26 cellular contexts compared by ENCODE assay signal in genomic region chr2:228798931-228799588, GRCh38.
A peak's percentile ranks its signal among the peaks of the same experiment; 100 is the strongest.
DNase-seq lines count a peak whose midpoint lies in the region; ATAC-seq, FAIRE-seq and TF ChIP-seq lines count a peak whose summit lies in the region.
"Had no signal": no experiment of that assay in that cellular context is flagged by ENCODE, and none has a peak within 500 bp of the region (broad histone marks: within the 10 kb centered on the region; RNA-seq: fewer than 3 reads in every experiment).

No MANE protein-coding gene starts in this region.

- H3K4me1 ChIP-seq in A673 (ENCODE audit: insufficient read depth, low read length, poor library complexity, severe bottlenecking) (no peaks in the 10 kb centered on the region), pancreas (no peaks in the 10 kb centered on the region), right lobe of liver (no peaks in the 10 kb centered on the region), right atrium auricular region (no peaks in the 10 kb centered on the region)
- H3K4me1 ChIP-seq: SJSA1 had no signal

- H3K27ac ChIP-seq in A673 (ENCODE audit: low read depth, low read length, poor library complexity, severe bottlenecking) (no peak overlapping the region), pancreas (peak overlapping the region in 1 of 4 donors; percentile 20), right lobe of liver (no peak overlapping the region), right atrium auricular region (no peak overlapping the region)
- H3K27ac ChIP-seq: 22Rv1, C4-2B, HL-60, SJSA1 had no signal

- no peaks in the 10 kb centered on the region for H3K9me3 ChIP-seq in A673 (ENCODE audit: low read depth, low read length, poor library complexity, severe bottlenecking)
- H3K9me3 ChIP-seq in pancreas: no peaks in the 10 kb centered on the region
- H3K9me3 ChIP-seq in right lobe of liver: no peaks in the 10 kb centered on the region
- H3K9me3 ChIP-seq in right atrium auricular region: no peaks in the 10 kb centered on the region

- H3K27me3 ChIP-seq in A673 (replicated peaks; ENCODE audit: insufficient read depth, low read depth, low read length, poor library complexity): no peaks in the 10 kb centered on the region
- no peaks in the 10 kb centered on the region for H3K27me3 ChIP-seq in pancreas
- H3K27me3 ChIP-seq in right lobe of liver: no peaks in the 10 kb centered on the region
- H3K27me3 ChIP-seq in right atrium auricular region: no peaks in the 10 kb centered on the region
- H3K27me3 ChIP-seq: SJSA1 had no signal

- 12 to 13% methylated on average over 7 of the region's 7 CpGs for whole genome bisulfite sequencing in pancreas, 2 donors
- 68% methylated on average over 7 of the region's 7 CpGs for WGBS in right lobe of liver (ENCODE audit: insufficient coverage, low coverage, low lambda C conversion rate, missing lambda C conversion rate)

- no TSS peak for BruUV-seq in A673 (replicated peaks; lab: Mats Ljungman, UMichigan)

- intact Hi-C loops in A673 (cut with micrococcal nuclease; ENCODE audit: unreplicated experiment): no loop called here
- intact Hi-C loops in pancreas (cut with DNase I): no loop called here
- intact Hi-C loops in right lobe of liver (cut with DNase I): no loop called here

- TF ChIP-seq POLR2A in right lobe of liver (IDR thresholded peaks at IDR 0.05): no peak

- CTCF ChIA-PET in A673 (lab: Charles Lee): no interaction called here

- H3K4me3 ChIP-seq in A673 (ENCODE audit: low read depth, low read length, poor library complexity, severe bottlenecking): no peak overlapping the region
- H3K4me3 ChIP-seq in fibroblast of villous mesenchyme (ENCODE audit: low read depth, low read length): no peak overlapping the region
- H3K4me3 ChIP-seq in pancreas: no peak overlapping the region
- no peak overlapping the region for H3K4me3 ChIP-seq in right lobe of liver
- no peak overlapping the region for H3K4me3 ChIP-seq in right atrium auricular region
- H3K4me3 ChIP-seq: SJSA1 had no signal

- POLR2A ChIA-PET in A673 (lab: Charles Lee; ENCODE audit: low non-redundant PET): no interaction called here

- TF ChIP-seq CTCF in A673 (conservative IDR thresholded peaks at IDR 0.05; ENCODE audit: low read depth, low read length) (no peak), fibroblast of villous mesenchyme (IDR thresholded peaks at IDR 0.05; ENCODE audit: insufficient read depth, low read depth, low read length) (no peak), pancreas (IDR thresholded peaks at IDR 0.05) (no peak), right lobe of liver (IDR thresholded peaks at IDR 0.05) (no peak), right atrium auricular region (IDR thresholded peaks at IDR 0.05) (no peak)

- FAIRE-seq in pancreas (lab: Jason Lieb, UNC): no peak
- FAIRE-seq: G401.6, GM18507 had no signal

- ATAC-seq in pancreas (peak in 3 of 4 donors; percentile 54 to 73 (median 72)), right lobe of liver (no peak)
- ATAC-seq: Panc1 had no signal

- H3K36me3 ChIP-seq in A673 (ENCODE audit: insufficient read depth, low read length, poor library complexity, severe bottlenecking) (no peaks in the 10 kb centered on the region), pancreas (no peaks in the 10 kb centered on the region), right lobe of liver (no peaks in the 10 kb centered on the region), right atrium auricular region (no peaks in the 10 kb centered on the region)
- H3K36me3 ChIP-seq: SJSA1 had no signal

- DNase-seq in A673 (ENCODE audit: low spot score) (peak; percentile 4), SHP77 (lab: John Stamatoyannopoulos, UW) (peak; percentile 9 to 32), fibroblast of villous mesenchyme (ENCODE audit: low read depth) (peak; percentile 80), pancreas (peak in 2 of 6 donors; percentile 4 to 12), right lobe of liver (no peak), right atrium auricular region (ENCODE audit: low spot score) (no peak), NCI-H69 (lab: John Stamatoyannopoulos, UW) (no peak)
- DNase-seq in activated CD4-positive, alpha-beta T cell treated with anti-CD3 and anti-CD28 coated beads for 1 hour: no peak
- DNase-seq: CD8-positive, alpha-beta memory T cell; KBM-7; MM.1S; NCI-H1048; NCI-H1436; NCI-H2029 treated with DMSO at 0.1 percent for 48 hours; NCI-H226; NCI-H510A treated with DMSO at 0.1 percent for 48 hours; NCI-H774; NK-92 treated with Interleukin-12 subunit alpha and Interleukin-12 subunit beta, amount 100 ng/mL, for 24 hours; SW 1271 had no signal

Comparison
In these comparisons a context has a peak if more than half of its experiments do, and no peak if none do; other contexts are left out.
1. DNase-seq: peak in A673 (single experiment), SHP77 (2 of 2) and fibroblast of villous mesenchyme (single experiment); none in activated CD4-positive, alpha-beta T cell treated with anti-CD3 and anti-CD28 coated beads for 1 hour (single experiment), right lobe of liver (0 of 3), right atrium auricular region (single experiment) and NCI-H69 (single experiment).
2. ATAC-seq: peak in pancreas (3 of 4); none in right lobe of liver (0 of 4).